8 cellular contexts compared by ENCODE assay signal in genomic region chr11:86688398-86689179, GRCh38. TPM values are rescaled to one million over a fixed set of nuclear protein-coding genes. Genes with fewer than 3 reads are reported as not detected.
DNase-seq lines count a peak whose midpoint lies in the region; ATAC-seq and TF ChIP-seq lines count a peak whose summit lies in the region.

No MANE protein-coding gene starts in this region.

- TF ChIP-seq CTCF in OCI-LY3 (IDR thresholded peaks at IDR 0.05; ENCODE audit: low read depth, low read length), result no peak
- no peak for TF ChIP-seq CTCF in foreskin keratinocyte (conservative IDR thresholded peaks at IDR 0.05)
- TF ChIP-seq CTCF in ovary (IDR thresholded peaks at IDR 0.05), result no peak

- DNase-seq in DMS53 treated with DMSO at 0.1 percent for 48 hours (lab: John Stamatoyannopoulos, UW; ENCODE audit: unreplicated experiment) (peak; percentile 16), foreskin keratinocyte (peak in 1 of 2 donors; percentile 63), OCI-M2 (lab: John Stamatoyannopoulos, UW; ENCODE audit: unreplicated experiment) (no peak), ovary (no peak), KBM-7 (no peak)

- ATAC-seq in GM21723 (IDR thresholded peaks at IDR 0.05; ENCODE audit: unreplicated experiment) (peak; percentile 92), foreskin keratinocyte (peak; percentile 40), HG02981 (IDR thresholded peaks at IDR 0.05; ENCODE audit: unreplicated experiment) (no peak)

- H3K27ac ChIP-seq in OCI-LY3 (ENCODE audit: low read length) (peak overlapping the region; percentile 56), foreskin keratinocyte (no peak overlapping the region), ovary (no peak overlapping the region)

- no peak for TF ChIP-seq POLR2A in ovary (IDR thresholded peaks at IDR 0.05)

- no peaks in the 10 kb centered on the region for H4K20me1 ChIP-seq in OCI-LY3 (ENCODE audit: insufficient read depth, low read length)

- H3K27me3 ChIP-seq in OCI-LY3 (ENCODE audit: low read depth, low read length), result peaks cover under 1% of the 10 kb centered on the region; the same call in 1 of the 2 replicates
- H3K27me3 ChIP-seq in foreskin keratinocyte, result no peaks in the 10 kb centered on the region
- no peaks in the 10 kb centered on the region for H3K27me3 ChIP-seq in ovary

- H3K36me3 ChIP-seq in OCI-LY3 (replicated peaks; ENCODE audit: low read depth, low read length), result no peaks in the 10 kb centered on the region
- H3K36me3 ChIP-seq in ovary, result no peaks in the 10 kb centered on the region

- H3K4me1 ChIP-seq in OCI-LY3 (ENCODE audit: low read length) (peaks cover 17% of the 10 kb centered on the region), foreskin keratinocyte (peaks cover 15% of the 10 kb centered on the region), ovary (ENCODE audit: insufficient read depth) (peaks cover 12% of the 10 kb centered on the region)

- TF ChIP-seq EP300 in ovary (IDR thresholded peaks at IDR 0.05), result no peak

- in situ Hi-C loops in KBM-7 (cut with MboI; ENCODE audit: low pct_unique_long_range_greater_than_20kb, low sequenced_read_pairs), result no loop called here

- WGBS in ovary, 3 donors, result 61 to 67% (median 63%) methylated on average over 4 of the region's 4 CpGs

- H3K4me2 ChIP-seq in OCI-LY3 (ENCODE audit: low read length), result peak overlapping the region; percentile 39

- intact Hi-C loops in ovary (cut with DNase I), result no loop called here

- H2AFZ ChIP-seq in OCI-LY3 (ENCODE audit: low read depth, low read length), result peak overlapping the region; percentile 42

- H3K9me3 ChIP-seq in OCI-LY3 (ENCODE audit: insufficient read depth, low read length), result no peaks in the 10 kb centered on the region
- no peaks in the 10 kb centered on the region for H3K9me3 ChIP-seq in ovary

- H3K4me3 ChIP-seq in OCI-LY3 (ENCODE audit: low read length) (no peak overlapping the region), ovary (no peak overlapping the region)

- no peak overlapping the region for H3K9ac ChIP-seq in OCI-LY3 (ENCODE audit: low read length)

- H3K79me2 ChIP-seq in OCI-LY3 (ENCODE audit: low read length), result no peaks in the 10 kb centered on the region

RNA-seq across cellular contexts. Expression of gene ME3, which starts 16.2 kb away (rescaled TPM):
- total RNA-seq in foreskin keratinocyte, result 2.4 and 3.7 TPM in 2 replicates
- polyA plus RNA-seq in foreskin keratinocyte, result 2.2 and 3.2 TPM in 2 replicates
- total RNA-seq in ovary, result 10 to 100 TPM; 35.9 to 48.6 (median 45.7) TPM
- 10 to 100 TPM; 25.2 to 27.2 TPM for polyA plus RNA-seq in ovary
